Comparison of ENCODE assay signal across 8 cellular contexts in the genomic region with DNA sequence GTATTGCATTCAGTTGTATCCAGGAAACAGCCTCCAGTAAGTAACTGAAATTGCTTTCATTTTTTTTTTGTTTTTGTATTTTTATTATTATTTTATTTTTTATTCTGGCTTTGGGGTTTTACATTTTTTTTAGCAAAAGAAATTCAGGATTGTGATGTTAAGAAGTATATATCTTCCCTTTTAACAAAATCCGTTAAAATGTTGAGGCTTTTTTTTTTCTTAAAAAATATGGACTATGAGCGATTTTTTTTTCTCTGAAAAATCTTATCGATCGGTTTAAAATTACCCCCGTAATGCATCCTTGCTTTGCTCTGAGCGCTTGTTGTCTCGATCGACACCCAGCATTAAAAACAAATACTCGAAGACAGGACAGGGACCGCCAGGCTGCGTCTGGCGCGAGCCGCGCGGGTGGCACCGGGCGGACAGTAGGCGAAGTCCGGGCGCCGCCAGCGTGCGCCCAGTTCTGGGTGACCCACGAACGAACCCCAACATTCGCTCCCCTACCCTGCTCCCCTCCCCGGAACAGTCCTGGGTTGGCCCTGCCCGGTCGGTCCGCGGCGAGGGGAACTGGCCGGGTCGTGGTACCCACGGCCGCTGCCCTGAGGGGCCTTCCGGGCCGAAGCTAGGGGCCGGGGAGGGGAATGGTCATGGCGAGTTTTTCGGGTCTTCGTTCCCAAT. TPM values are rescaled to one million over a fixed set of nuclear protein-coding genes. Genes with fewer than 3 reads are reported as not detected.
DNase-seq lines count a peak whose midpoint lies in the region; ATAC-seq, FAIRE-seq and TF ChIP-seq lines count a peak whose summit lies in the region.

No MANE protein-coding gene starts in this region.

- H3K36me3 ChIP-seq in HUES48 (ENCODE audit: control insufficient read depth, insufficient read depth, low read length) = no peaks in the 10 kb centered on the region
- H3K36me3 ChIP-seq in breast epithelium = no peaks in the 10 kb centered on the region

- peak overlapping the region; percentile 94 to 98 for H3K27ac ChIP-seq in A549
- H3K27ac ChIP-seq in HUES48 (ENCODE audit: low read depth, low read length) = peak overlapping the region; percentile 99
- H3K27ac ChIP-seq in breast epithelium = peak overlapping the region; percentile 90 to 92

- DNase-seq in A549 (ENCODE audit: low read depth in 1 of 2, low spot score in 1 of 2) (no peak), breast epithelium (ENCODE audit: low spot score in 2 of 2) (no peak), NCI-H82 (lab: John Stamatoyannopoulos, UW) (no peak)
- no peak for DNase-seq in stimulated activated CD4-positive, alpha-beta T cell treated with anti-CD3 and anti-CD28 coated beads, Interleukin-4, amount 100 ng/mL, for 1 hour
- DNase-seq in activated CD4-positive, alpha-beta T cell treated with anti-CD3 and anti-CD28 coated beads for 1 hour = no peak

- ATAC-seq in A549 = no peak
- no peak for ATAC-seq in GM21737 (IDR thresholded peaks at IDR 0.05; ENCODE audit: unreplicated experiment)

- H3K4me3 ChIP-seq in A549 (peak overlapping the region; percentile 76), HUES48 (ENCODE audit: low read depth, low read length) (peak overlapping the region; percentile 47), breast epithelium (peak overlapping the region; percentile 60 to 90 (median 82)), mononuclear cell (ENCODE audit: low read length) (peak overlapping the region; percentile 40)

- peak overlapping the region; percentile 92 for H3K4me2 ChIP-seq in A549

- CTCF ChIA-PET in A549 (lab: Yijun Ruan, JAX) = interaction anchor here (0.8 to 8.6 kb wide), 21 partner anchors 9 to 261 kb away, joined by 3 to 121 read pairs (median 5); a partner anchor contains a TSS

- 2% methylated on average over 42 of the region's 43 CpGs for WGBS in A549 (ENCODE audit: missing lambda C conversion rate)

- FAIRE-seq in A549 (lab: Jason Lieb, UNC) = no peak

- TF ChIP-seq EP300 in A549 (IDR thresholded peaks at IDR 0.05) = no peak

- H3K27me3 ChIP-seq in HUES48 (ENCODE audit: control insufficient read depth, insufficient read depth, low read length) = peaks cover 72% of the 10 kb centered on the region
- no peaks in the 10 kb centered on the region for H3K27me3 ChIP-seq in breast epithelium
- peaks cover 68% of the 10 kb centered on the region for H3K27me3 ChIP-seq in mononuclear cell (ENCODE audit: insufficient read depth, low read length)

- TF ChIP-seq RAD21 in A549 (conservative IDR thresholded peaks at IDR 0.05 in 1 of 2, IDR thresholded peaks at IDR 0.05 in 1 of 2) = no peak

- H3K9me3 ChIP-seq in A549 (no peaks in the 10 kb centered on the region), HUES48 (ENCODE audit: control insufficient read depth, insufficient read depth, low read length) (no peaks in the 10 kb centered on the region), breast epithelium (no peaks in the 10 kb centered on the region), mononuclear cell (ENCODE audit: low read depth, low read length) (no peaks in the 10 kb centered on the region)

- H3K9ac ChIP-seq in HUES48 (ENCODE audit: low read depth, low read length) = peak overlapping the region; percentile 53; the same call in 1 of the 2 replicates

- intact Hi-C loops in breast epithelium (cut with DNase I; ENCODE audit: low total_unique reads) = no loop called here

- POLR2A ChIA-PET in A549 (lab: Yijun Ruan, JAX) = interaction anchor here (0.6 to 5.9 kb wide), 15 partner anchors 9 to 335 kb away, joined by 3 to 107 read pairs (median 5); a partner anchor contains a TSS

- no peak for TF ChIP-seq CTCF in A549 (IDR thresholded peaks at IDR 0.05)
- TF ChIP-seq CTCF in breast epithelium (IDR thresholded peaks at IDR 0.05) = peak in 1 of 3 donors; percentile 6

- TF ChIP-seq POLR2A in A549 (IDR thresholded peaks at IDR 0.05; ENCODE audit: low read length) (no peak), breast epithelium (IDR thresholded peaks at IDR 0.05) (no peak)

- peaks cover 43% of the 10 kb centered on the region for H3K4me1 ChIP-seq in A549
- H3K4me1 ChIP-seq in HUES48 (ENCODE audit: control insufficient read depth, insufficient read depth, low read length) = peaks cover 39% of the 10 kb centered on the region
- H3K4me1 ChIP-seq in breast epithelium = peaks cover 7% of the 10 kb centered on the region in 2 donors
- peaks cover 78% of the 10 kb centered on the region for H3K4me1 ChIP-seq in mononuclear cell (ENCODE audit: insufficient read depth, low read length)

TF ChIP-seq in A549, 52 proteins besides CTCF, POLR2A, EP300 and RAD21 (continues in another document):
- TF ChIP-seq JUN (IDR thresholded peaks at IDR 0.05) = no peak; a peak in 1 of 5 replicates
- TF ChIP-seq FOSL2 (IDR thresholded peaks at IDR 0.05) = no peak
- no peak for TF ChIP-seq FOSL2 (CRISPR knock-in tag; IDR thresholded peaks at IDR 0.05)
- TF ChIP-seq, protein P1, sequence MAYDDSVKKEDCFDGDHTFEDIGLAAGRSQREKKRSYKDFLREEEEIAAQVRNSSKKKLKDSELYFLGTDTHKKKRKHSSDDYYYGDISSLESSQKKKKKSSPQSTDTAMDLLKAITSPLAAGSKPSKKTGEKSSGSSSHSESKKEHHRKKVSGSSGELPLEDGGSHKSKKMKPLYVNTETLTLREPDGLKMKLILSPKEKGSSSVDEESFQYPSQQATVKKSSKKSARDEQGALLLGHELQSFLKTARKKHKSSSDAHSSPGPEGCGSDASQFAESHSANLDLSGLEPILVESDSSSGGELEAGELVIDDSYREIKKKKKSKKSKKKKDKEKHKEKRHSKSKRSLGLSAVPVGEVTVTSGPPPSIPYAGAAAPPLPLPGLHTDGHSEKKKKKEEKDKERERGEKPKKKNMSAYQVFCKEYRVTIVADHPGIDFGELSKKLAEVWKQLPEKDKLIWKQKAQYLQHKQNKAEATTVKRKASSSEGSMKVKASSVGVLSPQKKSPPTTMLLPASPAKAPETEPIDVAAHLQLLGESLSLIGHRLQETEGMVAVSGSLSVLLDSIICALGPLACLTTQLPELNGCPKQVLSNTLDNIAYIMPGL (CRISPR knock-in tag; IDR thresholded peaks at IDR 0.05; ENCODE audit: borderline replicate concordance) = no peak
- no peak for TF ChIP-seq CBX2 (IDR thresholded peaks at IDR 0.05; ENCODE audit: borderline replicate concordance, low read depth)
- TF ChIP-seq ZNF302 (CRISPR knock-in tag; IDR thresholded peaks at IDR 0.05) = no peak
- TF ChIP-seq CEBPB (IDR thresholded peaks at IDR 0.05) = no peak
- TF ChIP-seq, protein P2, sequence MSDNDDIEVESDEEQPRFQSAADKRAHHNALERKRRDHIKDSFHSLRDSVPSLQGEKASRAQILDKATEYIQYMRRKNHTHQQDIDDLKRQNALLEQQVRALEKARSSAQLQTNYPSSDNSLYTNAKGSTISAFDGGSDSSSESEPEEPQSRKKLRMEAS (IDR thresholded peaks at IDR 0.05) = 0 out of 2 replicates have a peak, but pooled peaks have one; percentile 3
- TF ChIP-seq RARB (CRISPR knock-in tag; IDR thresholded peaks at IDR 0.05) = no peak
- peak; percentile 59; the same call in 1 of the 2 replicates for TF ChIP-seq HDAC2 (IDR thresholded peaks at IDR 0.05)
- TF ChIP-seq HOXB5 (CRISPR knock-in tag; IDR thresholded peaks at IDR 0.05) = no peak
- no peak for TF ChIP-seq NFE2L2 (conservative IDR thresholded peaks at IDR 0.05; ENCODE audit: low read length)
- TF ChIP-seq, protein P3, sequence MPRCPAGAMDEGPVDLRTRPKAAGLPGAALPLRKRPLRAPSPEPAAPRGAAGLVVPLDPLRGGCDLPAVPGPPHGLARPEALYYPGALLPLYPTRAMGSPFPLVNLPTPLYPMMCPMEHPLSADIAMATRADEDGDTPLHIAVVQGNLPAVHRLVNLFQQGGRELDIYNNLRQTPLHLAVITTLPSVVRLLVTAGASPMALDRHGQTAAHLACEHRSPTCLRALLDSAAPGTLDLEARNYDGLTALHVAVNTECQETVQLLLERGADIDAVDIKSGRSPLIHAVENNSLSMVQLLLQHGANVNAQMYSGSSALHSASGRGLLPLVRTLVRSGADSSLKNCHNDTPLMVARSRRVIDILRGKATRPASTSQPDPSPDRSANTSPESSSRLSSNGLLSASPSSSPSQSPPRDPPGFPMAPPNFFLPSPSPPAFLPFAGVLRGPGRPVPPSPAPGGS (IDR thresholded peaks at IDR 0.05) = no peak
- peak; percentile 86; the same call in 1 of the 2 replicates for TF ChIP-seq RNF2 (IDR thresholded peaks at IDR 0.05; ENCODE audit: borderline replicate concordance, low read depth)
- TF ChIP-seq BHLHE40 (IDR thresholded peaks at IDR 0.05; ENCODE audit: low read depth, low read length) = no peak
- TF ChIP-seq PHF8 (IDR thresholded peaks at IDR 0.05; ENCODE audit: borderline replicate concordance, low read depth) = no peak; the same call in 1 of the 2 replicates
- peak; percentile 72; the same call in 1 of the 2 replicates for TF ChIP-seq CHD4 (IDR thresholded peaks at IDR 0.05; ENCODE audit: borderline replicate concordance)
- no peak for TF ChIP-seq KDM1A (IDR thresholded peaks at IDR 0.05; ENCODE audit: low read depth)
- no peak for TF ChIP-seq MAFK (IDR thresholded peaks at IDR 0.05; ENCODE audit: partially characterized antibody)
- no peak for TF ChIP-seq CHD2 (IDR thresholded peaks at IDR 0.05; ENCODE audit: low read length, partially characterized antibody)
- TF ChIP-seq, protein P4, sequence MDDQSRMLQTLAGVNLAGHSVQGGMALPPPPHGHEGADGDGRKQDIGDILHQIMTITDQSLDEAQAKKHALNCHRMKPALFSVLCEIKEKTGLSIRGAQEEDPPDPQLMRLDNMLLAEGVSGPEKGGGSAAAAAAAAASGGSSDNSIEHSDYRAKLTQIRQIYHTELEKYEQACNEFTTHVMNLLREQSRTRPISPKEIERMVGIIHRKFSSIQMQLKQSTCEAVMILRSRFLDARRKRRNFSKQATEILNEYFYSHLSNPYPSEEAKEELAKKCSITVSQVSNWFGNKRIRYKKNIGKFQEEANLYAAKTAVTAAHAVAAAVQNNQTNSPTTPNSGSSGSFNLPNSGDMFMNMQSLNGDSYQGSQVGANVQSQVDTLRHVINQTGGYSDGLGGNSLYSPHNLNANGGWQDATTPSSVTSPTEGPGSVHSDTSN (IDR thresholded peaks at IDR 0.05) = no peak
- TF ChIP-seq NR3C1 (IDR thresholded peaks at IDR 0.05) = no peak
- TF ChIP-seq RFX5 (IDR thresholded peaks at IDR 0.05) = no peak
- TF ChIP-seq, protein P5, sequence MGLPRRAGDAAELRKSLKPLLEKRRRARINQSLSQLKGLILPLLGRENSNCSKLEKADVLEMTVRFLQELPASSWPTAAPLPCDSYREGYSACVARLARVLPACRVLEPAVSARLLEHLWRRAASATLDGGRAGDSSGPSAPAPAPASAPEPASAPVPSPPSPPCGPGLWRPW (IDR thresholded peaks at IDR 0.05) = no peak

RNA-seq across cellular contexts. Expression of a gene that starts 0.5 kb away (rescaled TPM):
- polyA plus RNA-seq in A549 (2011; rRNA removed) (2.1 and 2.6 TPM in 2 replicates), A549 (2017; fragmentation: RNase III; extraction: RNeasy Plus Mini Kit Qiagen cat#74134 plus additional on column Dnase treatment) (5.2 to 5.9 TPM (median 5.8 TPM) in 3 replicates)
- 7.4 and 8.4 TPM in 2 replicates for polyA plus RNA-seq in A549 (2012; cell fraction: cytosol; rRNA removed)
- 27.4 and 38.1 TPM in 2 replicates for polyA plus RNA-seq in A549 (2012; cell fraction: nucleus; rRNA removed)
- 2.6 and 3.5 TPM in 2 replicates for polyA minus RNA-seq in A549 (2011; rRNA and poly(A)+ RNA removed)
- total RNA-seq in breast epithelium (10 to 100 TPM in 2 of 3 donors, 1 to 10 TPM in 1; 7.4 to 17.0 (median 11.7) TPM), mononuclear cell (2.0 TPM)
